ENCODE assay signal across 2 cellular contexts in the genomic region with DNA sequence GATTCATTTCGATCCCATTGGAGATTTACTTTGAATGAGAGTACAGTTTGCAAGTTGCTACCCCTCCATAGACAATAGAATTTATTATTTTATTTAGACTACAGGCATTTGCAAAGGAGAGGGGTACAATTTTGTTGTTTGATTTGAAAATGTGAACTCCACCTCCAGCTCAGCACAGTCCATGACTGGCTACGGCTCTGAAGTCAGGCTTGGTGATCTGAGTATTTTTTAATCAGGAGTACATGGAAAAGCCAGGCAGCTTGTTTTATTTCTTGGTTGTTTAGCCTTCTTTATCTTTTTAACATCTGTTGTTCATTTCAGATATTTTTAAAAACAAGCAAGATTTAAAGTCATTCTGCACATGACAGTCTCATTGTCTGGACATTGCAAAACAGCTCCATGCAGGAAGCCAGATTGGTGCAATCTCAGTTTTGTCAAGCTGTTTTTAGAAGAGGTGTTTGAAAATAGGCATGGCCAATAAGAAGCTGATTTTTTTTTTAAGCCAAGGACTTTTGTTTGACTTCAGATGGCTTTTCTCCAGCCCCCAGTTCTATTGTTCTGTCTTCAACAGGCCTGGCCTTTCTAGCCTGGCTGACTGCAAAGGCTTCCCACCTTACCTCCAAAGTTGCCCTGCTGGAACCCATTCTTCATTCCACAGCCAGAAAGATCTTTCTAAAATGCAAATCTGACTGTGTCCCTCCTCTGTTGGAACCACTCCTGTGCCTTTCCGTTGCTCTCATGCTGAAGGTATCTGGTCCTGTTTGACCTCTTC.
TF ChIP-seq lines count a peak whose summit lies in the region.

No MANE protein-coding gene starts in this region.

TF ChIP-seq in GM23338, 12 proteins besides CTCF, POLR2A, EP300 and RAD21:
- TF ChIP-seq, protein P1, sequence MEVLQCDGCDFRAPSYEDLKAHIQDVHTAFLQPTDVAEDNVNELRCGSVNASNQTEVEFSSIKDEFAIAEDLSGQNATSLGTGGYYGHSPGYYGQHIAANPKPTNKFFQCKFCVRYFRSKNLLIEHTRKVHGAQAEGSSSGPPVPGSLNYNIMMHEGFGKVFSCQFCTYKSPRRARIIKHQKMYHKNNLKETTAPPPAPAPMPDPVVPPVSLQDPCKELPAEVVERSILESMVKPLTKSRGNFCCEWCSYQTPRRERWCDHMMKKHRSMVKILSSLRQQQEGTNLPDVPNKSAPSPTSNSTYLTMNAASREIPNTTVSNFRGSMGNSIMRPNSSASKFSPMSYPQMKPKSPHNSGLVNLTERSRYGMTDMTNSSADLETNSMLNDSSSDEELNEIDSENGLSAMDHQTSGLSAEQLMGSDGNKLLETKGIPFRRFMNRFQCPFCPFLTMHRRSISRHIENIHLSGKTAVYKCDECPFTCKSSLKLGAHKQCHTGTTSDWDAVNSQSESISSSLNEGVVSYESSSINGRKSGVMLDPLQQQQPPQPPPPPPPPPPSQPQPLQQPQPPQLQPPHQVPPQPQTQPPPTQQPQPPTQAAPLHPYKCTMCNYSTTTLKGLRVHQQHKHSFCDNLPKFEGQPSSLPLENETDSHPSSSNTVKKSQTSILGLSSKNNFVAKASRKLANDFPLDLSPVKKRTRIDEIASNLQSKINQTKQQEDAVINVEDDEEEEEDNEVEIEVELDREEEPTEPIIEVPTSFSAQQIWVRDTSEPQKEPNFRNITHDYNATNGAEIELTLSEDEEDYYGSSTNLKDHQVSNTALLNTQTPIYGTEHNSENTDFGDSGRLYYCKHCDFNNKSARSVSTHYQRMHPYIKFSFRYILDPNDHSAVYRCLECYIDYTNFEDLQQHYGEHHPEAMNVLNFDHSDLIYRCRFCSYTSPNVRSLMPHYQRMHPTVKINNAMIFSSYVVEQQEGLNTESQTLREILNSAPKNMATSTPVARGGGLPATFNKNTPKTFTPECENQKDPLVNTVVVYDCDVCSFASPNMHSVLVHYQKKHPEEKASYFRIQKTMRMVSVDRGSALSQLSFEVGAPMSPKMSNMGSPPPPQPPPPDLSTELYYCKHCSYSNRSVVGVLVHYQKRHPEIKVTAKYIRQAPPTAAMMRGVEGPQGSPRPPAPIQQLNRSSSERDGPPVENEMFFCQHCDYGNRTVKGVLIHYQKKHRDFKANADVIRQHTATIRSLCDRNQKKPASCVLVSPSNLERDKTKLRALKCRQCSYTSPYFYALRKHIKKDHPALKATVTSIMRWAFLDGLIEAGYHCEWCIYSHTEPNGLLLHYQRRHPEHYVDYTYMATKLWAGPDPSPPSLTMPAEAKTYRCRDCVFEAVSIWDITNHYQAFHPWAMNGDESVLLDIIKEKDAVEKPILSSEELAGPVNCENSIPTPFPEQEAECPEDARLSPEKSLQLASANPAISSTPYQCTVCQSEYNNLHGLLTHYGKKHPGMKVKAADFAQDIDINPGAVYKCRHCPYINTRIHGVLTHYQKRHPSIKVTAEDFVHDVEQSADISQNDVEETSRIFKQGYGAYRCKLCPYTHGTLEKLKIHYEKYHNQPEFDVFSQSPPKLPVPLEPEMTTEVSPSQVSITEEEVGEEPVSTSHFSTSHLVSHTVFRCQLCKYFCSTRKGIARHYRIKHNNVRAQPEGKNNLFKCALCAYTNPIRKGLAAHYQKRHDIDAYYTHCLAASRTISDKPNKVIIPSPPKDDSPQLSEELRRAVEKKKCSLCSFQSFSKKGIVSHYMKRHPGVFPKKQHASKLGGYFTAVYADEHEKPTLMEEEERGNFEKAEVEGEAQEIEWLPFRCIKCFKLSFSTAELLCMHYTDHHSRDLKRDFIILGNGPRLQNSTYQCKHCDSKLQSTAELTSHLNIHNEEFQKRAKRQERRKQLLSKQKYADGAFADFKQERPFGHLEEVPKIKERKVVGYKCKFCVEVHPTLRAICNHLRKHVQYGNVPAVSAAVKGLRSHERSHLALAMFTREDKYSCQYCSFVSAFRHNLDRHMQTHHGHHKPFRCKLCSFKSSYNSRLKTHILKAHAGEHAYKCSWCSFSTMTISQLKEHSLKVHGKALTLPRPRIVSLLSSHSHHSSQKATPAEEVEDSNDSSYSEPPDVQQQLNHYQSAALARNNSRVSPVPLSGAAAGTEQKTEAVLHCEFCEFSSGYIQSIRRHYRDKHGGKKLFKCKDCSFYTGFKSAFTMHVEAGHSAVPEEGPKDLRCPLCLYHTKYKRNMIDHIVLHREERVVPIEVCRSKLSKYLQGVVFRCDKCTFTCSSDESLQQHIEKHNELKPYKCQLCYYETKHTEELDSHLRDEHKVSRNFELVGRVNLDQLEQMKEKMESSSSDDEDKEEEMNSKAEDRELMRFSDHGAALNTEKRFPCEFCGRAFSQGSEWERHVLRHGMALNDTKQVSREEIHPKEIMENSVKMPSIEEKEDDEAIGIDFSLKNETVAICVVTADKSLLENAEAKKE (CRISPR knock-in tag; IDR thresholded peaks at IDR 0.05) = peak; percentile 97
- TF ChIP-seq ZNF114 (CRISPR knock-in tag; IDR thresholded peaks at IDR 0.05) = 0 out of 2 replicates have a peak, but pooled peaks have one; percentile 51
- TF ChIP-seq, protein P2, sequence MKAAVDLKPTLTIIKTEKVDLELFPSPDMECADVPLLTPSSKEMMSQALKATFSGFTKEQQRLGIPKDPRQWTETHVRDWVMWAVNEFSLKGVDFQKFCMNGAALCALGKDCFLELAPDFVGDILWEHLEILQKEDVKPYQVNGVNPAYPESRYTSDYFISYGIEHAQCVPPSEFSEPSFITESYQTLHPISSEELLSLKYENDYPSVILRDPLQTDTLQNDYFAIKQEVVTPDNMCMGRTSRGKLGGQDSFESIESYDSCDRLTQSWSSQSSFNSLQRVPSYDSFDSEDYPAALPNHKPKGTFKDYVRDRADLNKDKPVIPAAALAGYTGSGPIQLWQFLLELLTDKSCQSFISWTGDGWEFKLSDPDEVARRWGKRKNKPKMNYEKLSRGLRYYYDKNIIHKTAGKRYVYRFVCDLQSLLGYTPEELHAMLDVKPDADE (IDR thresholded peaks at IDR 0.05) = no peak

TF ChIP-seq in H1, 55 proteins besides CTCF, POLR2A, EP300 and RAD21 (continued from another document):
- TF ChIP-seq, protein P3, sequence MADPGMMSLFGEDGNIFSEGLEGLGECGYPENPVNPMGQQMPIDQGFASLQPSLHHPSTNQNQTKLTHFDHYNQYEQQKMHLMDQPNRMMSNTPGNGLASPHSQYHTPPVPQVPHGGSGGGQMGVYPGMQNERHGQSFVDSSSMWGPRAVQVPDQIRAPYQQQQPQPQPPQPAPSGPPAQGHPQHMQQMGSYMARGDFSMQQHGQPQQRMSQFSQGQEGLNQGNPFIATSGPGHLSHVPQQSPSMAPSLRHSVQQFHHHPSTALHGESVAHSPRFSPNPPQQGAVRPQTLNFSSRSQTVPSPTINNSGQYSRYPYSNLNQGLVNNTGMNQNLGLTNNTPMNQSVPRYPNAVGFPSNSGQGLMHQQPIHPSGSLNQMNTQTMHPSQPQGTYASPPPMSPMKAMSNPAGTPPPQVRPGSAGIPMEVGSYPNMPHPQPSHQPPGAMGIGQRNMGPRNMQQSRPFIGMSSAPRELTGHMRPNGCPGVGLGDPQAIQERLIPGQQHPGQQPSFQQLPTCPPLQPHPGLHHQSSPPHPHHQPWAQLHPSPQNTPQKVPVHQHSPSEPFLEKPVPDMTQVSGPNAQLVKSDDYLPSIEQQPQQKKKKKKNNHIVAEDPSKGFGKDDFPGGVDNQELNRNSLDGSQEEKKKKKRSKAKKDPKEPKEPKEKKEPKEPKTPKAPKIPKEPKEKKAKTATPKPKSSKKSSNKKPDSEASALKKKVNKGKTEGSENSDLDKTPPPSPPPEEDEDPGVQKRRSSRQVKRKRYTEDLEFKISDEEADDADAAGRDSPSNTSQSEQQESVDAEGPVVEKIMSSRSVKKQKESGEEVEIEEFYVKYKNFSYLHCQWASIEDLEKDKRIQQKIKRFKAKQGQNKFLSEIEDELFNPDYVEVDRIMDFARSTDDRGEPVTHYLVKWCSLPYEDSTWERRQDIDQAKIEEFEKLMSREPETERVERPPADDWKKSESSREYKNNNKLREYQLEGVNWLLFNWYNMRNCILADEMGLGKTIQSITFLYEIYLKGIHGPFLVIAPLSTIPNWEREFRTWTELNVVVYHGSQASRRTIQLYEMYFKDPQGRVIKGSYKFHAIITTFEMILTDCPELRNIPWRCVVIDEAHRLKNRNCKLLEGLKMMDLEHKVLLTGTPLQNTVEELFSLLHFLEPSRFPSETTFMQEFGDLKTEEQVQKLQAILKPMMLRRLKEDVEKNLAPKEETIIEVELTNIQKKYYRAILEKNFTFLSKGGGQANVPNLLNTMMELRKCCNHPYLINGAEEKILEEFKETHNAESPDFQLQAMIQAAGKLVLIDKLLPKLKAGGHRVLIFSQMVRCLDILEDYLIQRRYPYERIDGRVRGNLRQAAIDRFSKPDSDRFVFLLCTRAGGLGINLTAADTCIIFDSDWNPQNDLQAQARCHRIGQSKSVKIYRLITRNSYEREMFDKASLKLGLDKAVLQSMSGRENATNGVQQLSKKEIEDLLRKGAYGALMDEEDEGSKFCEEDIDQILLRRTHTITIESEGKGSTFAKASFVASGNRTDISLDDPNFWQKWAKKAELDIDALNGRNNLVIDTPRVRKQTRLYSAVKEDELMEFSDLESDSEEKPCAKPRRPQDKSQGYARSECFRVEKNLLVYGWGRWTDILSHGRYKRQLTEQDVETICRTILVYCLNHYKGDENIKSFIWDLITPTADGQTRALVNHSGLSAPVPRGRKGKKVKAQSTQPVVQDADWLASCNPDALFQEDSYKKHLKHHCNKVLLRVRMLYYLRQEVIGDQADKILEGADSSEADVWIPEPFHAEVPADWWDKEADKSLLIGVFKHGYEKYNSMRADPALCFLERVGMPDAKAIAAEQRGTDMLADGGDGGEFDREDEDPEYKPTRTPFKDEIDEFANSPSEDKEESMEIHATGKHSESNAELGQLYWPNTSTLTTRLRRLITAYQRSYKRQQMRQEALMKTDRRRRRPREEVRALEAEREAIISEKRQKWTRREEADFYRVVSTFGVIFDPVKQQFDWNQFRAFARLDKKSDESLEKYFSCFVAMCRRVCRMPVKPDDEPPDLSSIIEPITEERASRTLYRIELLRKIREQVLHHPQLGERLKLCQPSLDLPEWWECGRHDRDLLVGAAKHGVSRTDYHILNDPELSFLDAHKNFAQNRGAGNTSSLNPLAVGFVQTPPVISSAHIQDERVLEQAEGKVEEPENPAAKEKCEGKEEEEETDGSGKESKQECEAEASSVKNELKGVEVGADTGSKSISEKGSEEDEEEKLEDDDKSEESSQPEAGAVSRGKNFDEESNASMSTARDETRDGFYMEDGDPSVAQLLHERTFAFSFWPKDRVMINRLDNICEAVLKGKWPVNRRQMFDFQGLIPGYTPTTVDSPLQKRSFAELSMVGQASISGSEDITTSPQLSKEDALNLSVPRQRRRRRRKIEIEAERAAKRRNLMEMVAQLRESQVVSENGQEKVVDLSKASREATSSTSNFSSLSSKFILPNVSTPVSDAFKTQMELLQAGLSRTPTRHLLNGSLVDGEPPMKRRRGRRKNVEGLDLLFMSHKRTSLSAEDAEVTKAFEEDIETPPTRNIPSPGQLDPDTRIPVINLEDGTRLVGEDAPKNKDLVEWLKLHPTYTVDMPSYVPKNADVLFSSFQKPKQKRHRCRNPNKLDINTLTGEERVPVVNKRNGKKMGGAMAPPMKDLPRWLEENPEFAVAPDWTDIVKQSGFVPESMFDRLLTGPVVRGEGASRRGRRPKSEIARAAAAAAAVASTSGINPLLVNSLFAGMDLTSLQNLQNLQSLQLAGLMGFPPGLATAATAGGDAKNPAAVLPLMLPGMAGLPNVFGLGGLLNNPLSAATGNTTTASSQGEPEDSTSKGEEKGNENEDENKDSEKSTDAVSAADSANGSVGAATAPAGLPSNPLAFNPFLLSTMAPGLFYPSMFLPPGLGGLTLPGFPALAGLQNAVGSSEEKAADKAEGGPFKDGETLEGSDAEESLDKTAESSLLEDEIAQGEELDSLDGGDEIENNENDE (IDR thresholded peaks at IDR 0.05; ENCODE audit: insufficient replicate concordance, low read length) = peak; percentile 29
